ENCODE assay signal across 28 cellular contexts in the genomic region with DNA sequence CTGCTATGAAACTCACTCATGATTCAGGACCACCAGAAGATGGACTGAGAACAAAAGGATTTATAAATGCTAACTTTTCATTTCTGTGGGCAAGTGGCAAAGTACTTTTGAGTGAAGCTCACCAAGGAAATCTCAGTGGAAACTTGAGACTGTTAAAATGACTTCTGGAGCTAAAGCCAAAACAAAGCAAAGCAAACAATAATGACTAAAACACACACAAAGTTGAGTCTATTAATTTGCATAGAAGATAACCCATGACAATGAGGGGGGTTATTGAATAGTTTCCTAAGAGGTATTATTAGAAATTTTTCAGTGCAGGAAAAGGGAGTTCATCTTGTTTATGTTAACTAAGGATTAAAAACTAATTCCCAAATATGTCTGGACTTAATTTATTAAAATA.
"Had no signal": no experiment of that assay in that cellular context is flagged by ENCODE, and none has a peak within 500 bp of the region (broad histone marks: within the 10 kb centered on the region; RNA-seq: fewer than 3 reads in every experiment).

No MANE protein-coding gene starts in this region.

- H3K27me3 ChIP-seq: neural progenitor cell, ovary, right lobe of liver, sigmoid colon, stomach, thyroid gland, tibial nerve, upper lobe of left lung, vagina had no signal

- H3K4me3 ChIP-seq: neural progenitor cell, ovary, psoas muscle, right lobe of liver, sigmoid colon, stomach, thoracic aorta, thyroid gland, tibial nerve, upper lobe of left lung, vagina had no signal

- H3K4me1 Mint-ChIP-seq: naive thymus-derived CD4-positive, alpha-beta T cell; natural killer cell; neural progenitor cell; stimulated activated effector memory CD8-positive, alpha-beta T cell treated with anti-CD3 and anti-CD28 coated beads, Interleukin-12 subunit alpha, Interleukin-12 subunit beta, amount 100 ng/mL, for 72 hours; stimulated activated naive B cell treated with anti-CD40 and anti-IgM and Interleukin-4, amounts not matched to agents 10 μg/mL and 1 μg/mL and 100 μg/mL, for 72 hours had no signal

- H3K36me3 ChIP-seq: neural progenitor cell, ovary, right lobe of liver, sigmoid colon, stomach, thoracic aorta, thyroid gland, tibial nerve, upper lobe of left lung, vagina had no signal

- H3K27ac Mint-ChIP-seq: naive thymus-derived CD4-positive, alpha-beta T cell; natural killer cell; neural progenitor cell; progenitor cell of endocrine pancreas; stimulated activated effector memory CD8-positive, alpha-beta T cell treated with anti-CD3 and anti-CD28 coated beads, Interleukin-12 subunit alpha, Interleukin-12 subunit beta, amount 100 ng/mL, for 72 hours; stimulated activated naive B cell treated with anti-CD40 and anti-IgM and Interleukin-4, amounts not matched to agents 10 μg/mL and 1 μg/mL and 100 μg/mL, for 72 hours; stimulated activated naive CD8-positive, alpha-beta T cell treated with anti-CD3 and anti-CD28 coated beads, Interleukin-15, Interleukin-2, amounts not matched to agents 100 ng/mL and 50 ng/mL, for 24 hours had no signal

- ATAC-seq: naive thymus-derived CD4-positive, alpha-beta T cell; natural killer cell; psoas muscle; right cardiac atrium; right lobe of liver; stimulated activated effector memory CD8-positive, alpha-beta T cell treated with anti-CD3 and anti-CD28 coated beads, Interleukin-12 subunit alpha, Interleukin-12 subunit beta, amount 100 ng/mL, for 72 hours; stimulated activated naive B cell treated with anti-CD40 and anti-IgM and Interleukin-4, amounts not matched to agents 10 μg/mL and 1 μg/mL and 100 μg/mL, for 72 hours had no signal

- H3K9ac ChIP-seq: neural progenitor cell, parathyroid adenoma had no signal

- H3K79me2 ChIP-seq: parathyroid adenoma had no signal

- H2AFZ ChIP-seq: neural progenitor cell, parathyroid adenoma had no signal

- H3K4me2 ChIP-seq: neural progenitor cell had no signal

- H3K27me3 Mint-ChIP-seq: naive thymus-derived CD4-positive, alpha-beta T cell; progenitor cell of endocrine pancreas; stimulated activated naive B cell treated with anti-CD40 and anti-IgM and Interleukin-4, amounts not matched to agents 10 μg/mL and 1 μg/mL and 100 μg/mL, for 72 hours; stimulated activated naive CD8-positive, alpha-beta T cell treated with anti-CD3 and anti-CD28 coated beads, Interleukin-15, Interleukin-2, amounts not matched to agents 100 ng/mL and 50 ng/mL, for 24 hours had no signal

- H3K27ac ChIP-seq: neural progenitor cell, ovary, parathyroid adenoma, psoas muscle, right lobe of liver, sigmoid colon, stomach, thoracic aorta, thyroid gland, tibial nerve, upper lobe of left lung, vagina had no signal

- H3K36me3 Mint-ChIP-seq: naive thymus-derived CD4-positive, alpha-beta T cell; natural killer cell; neural progenitor cell; stimulated activated effector memory CD8-positive, alpha-beta T cell treated with anti-CD3 and anti-CD28 coated beads, Interleukin-12 subunit alpha, Interleukin-12 subunit beta, amount 100 ng/mL, for 72 hours; stimulated activated naive B cell treated with anti-CD40 and anti-IgM and Interleukin-4, amounts not matched to agents 10 μg/mL and 1 μg/mL and 100 μg/mL, for 72 hours had no signal

- H3K9me3 ChIP-seq: ovary, psoas muscle, right lobe of liver, sigmoid colon, stomach, thoracic aorta, thyroid gland, tibial nerve, upper lobe of left lung, vagina had no signal

- H3K9me3 Mint-ChIP-seq: neural progenitor cell; stimulated activated naive B cell treated with anti-CD40 and anti-IgM and Interleukin-4, amounts not matched to agents 10 μg/mL and 1 μg/mL and 100 μg/mL, for 72 hours; stimulated activated naive CD8-positive, alpha-beta T cell treated with anti-CD3 and anti-CD28 coated beads, Interleukin-15, Interleukin-2, amounts not matched to agents 100 ng/mL and 50 ng/mL, for 24 hours had no signal

- DNase-seq: naive thymus-derived CD4-positive, alpha-beta T cell; natural killer cell; occipital lobe; ovary; posterior cingulate gyrus; psoas muscle; right cardiac atrium; right lobe of liver; sigmoid colon; small intestine; stimulated activated CD4-positive, alpha-beta T cell treated with anti-CD3 and anti-CD28 coated beads, Interleukin-15, amount 100 ng/mL, for 24 hours; stimulated activated CD4-positive, alpha-beta T cell treated with anti-CD3 and anti-CD28 coated beads, Interleukin-2, amount 100 ng/mL, for 24 hours; stimulated activated CD4-positive, alpha-beta T cell treated with anti-CD3 and anti-CD28 coated beads, Interleukin-2, amount 100 ng/mL, for 48 hours; stimulated activated CD4-positive, alpha-beta T cell treated with anti-CD3 and anti-CD28 coated beads, Interleukin-4, amount 100 ng/mL, for 24 hours; stimulated activated naive B cell treated with anti-CD40 and anti-IgM and Interleukin-4, amounts not matched to agents 10 μg/mL and 1 μg/mL and 100 μg/mL, for 72 hours; stimulated activated naive CD4-positive, alpha-beta T cell treated with Interleukin-2 at 50 U/mL for 16 hours; stomach; thyroid gland; trophoblast cell; upper lobe of left lung had no signal

- H3K4me3 Mint-ChIP-seq: naive thymus-derived CD4-positive, alpha-beta T cell; natural killer cell; neural progenitor cell; stimulated activated effector memory CD8-positive, alpha-beta T cell treated with anti-CD3 and anti-CD28 coated beads, Interleukin-12 subunit alpha, Interleukin-12 subunit beta, amount 100 ng/mL, for 72 hours; stimulated activated naive B cell treated with anti-CD40 and anti-IgM and Interleukin-4, amounts not matched to agents 10 μg/mL and 1 μg/mL and 100 μg/mL, for 72 hours; stimulated activated naive CD8-positive, alpha-beta T cell treated with anti-CD3 and anti-CD28 coated beads, Interleukin-15, Interleukin-2, amounts not matched to agents 100 ng/mL and 50 ng/mL, for 24 hours had no signal

- H3K4me1 ChIP-seq: neural progenitor cell, parathyroid adenoma, psoas muscle, right lobe of liver, sigmoid colon, stomach, thyroid gland, tibial nerve, upper lobe of left lung, vagina had no signal
